In the genomic region with DNA sequence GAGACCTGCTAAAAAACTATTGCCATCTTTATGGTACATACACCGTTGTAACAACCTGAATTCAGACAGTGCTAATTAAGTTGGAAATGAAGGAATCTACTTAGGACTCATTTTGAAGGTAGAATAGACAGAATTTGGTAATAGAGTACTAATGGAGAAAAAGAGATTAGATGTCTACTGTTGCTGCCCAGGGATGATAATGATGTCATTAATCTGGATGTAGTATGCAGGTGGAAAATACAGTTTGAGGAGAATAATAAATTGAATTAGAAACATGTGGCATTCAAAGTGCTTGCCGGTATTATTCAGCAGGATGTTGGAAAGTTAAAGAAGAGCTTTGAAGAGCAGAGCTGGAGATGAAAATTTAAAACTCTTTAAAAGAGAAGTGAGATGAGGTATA, we compare ENCODE assay signal across 39 cellular contexts.
"Had no signal": no experiment of that assay in that cellular context is flagged by ENCODE, and none has a peak within 500 bp of the region (broad histone marks: within the 10 kb centered on the region; RNA-seq: fewer than 3 reads in every experiment).

No MANE protein-coding gene starts in this region.

- H3K9me3 Mint-ChIP-seq: activated naive CD4-positive, alpha-beta T cell treated with anti-CD3 and anti-CD28 coated beads for 36 hours; activated naive CD4-positive, alpha-beta T cell treated with anti-CD3 and anti-CD28 coated beads, Interleukin-2, amount 10 ng/mL, durations not matched to agents 7 days and 5 days; activated naive CD4-positive, alpha-beta T cell treated with anti-CD3 and anti-CD28 coated beads, Interleukin-2, amount 50 U/mL, for 24 hours; activated naive CD4-positive, alpha-beta T cell treated with anti-CD3 and anti-CD28 coated beads, Interleukin-2, amount 50 U/mL, for 72 hours; activated naive CD8-positive, alpha-beta T cell treated with anti-CD3 and anti-CD28 coated beads for 36 hours; activated naive CD8-positive, alpha-beta T cell treated with anti-CD3 and anti-CD28 coated beads, Interleukin-2, amount 10 ng/mL, durations not matched to agents 7 days and 5 days; activated naive CD8-positive, alpha-beta T cell treated with anti-CD3 and anti-CD28 coated beads, Interleukin-2, amount 50 U/mL, for 24 hours; activated T-cell treated with anti-CD3 and anti-CD28 coated beads, Interleukin-2, amount 50 U/mL, for 24 hours; activated T-cell treated with anti-CD3 and anti-CD28 coated beads, Interleukin-2, amount 50 U/mL, for 4 hours; activated T-cell treated with anti-CD3 and anti-CD28 coated beads, Interleukin-2, amount 50 U/mL, for 72 hours; activated T-helper 1 cell treated with anti-CD3 and anti-CD28 coated beads, Interleukin-12 subunit alpha, Interleukin-12 subunit beta, Interleukin-2, Interleukin-4 antibody, amounts not matched to agents 30 ng/mL and 10 ng/mL and 1 ng/mL, durations not matched to agents 14 hours and 24 hours and 36 hours; activated T-helper 2 cell treated with anti-CD3 and anti-CD28 coated beads, Interferon-gamma antibody, Interleukin-2, Interleukin-4, amounts not matched to agents 10 μg/mL and 5 μg/mL and 100 μg/mL, durations not matched to agents 14 hours and 24 hours and 36 hours; central memory CD8-positive, alpha-beta T cell had no signal

- H3K36me3 ChIP-seq: adrenal gland, ascending aorta, brain microvascular endothelial cell, breast epithelium, cardiac muscle cell had no signal

- H3K9me3 ChIP-seq: adrenal gland, ascending aorta, body of pancreas, breast epithelium had no signal

- H3K27me3 ChIP-seq: adrenal gland, ascending aorta, body of pancreas, brain microvascular endothelial cell, breast epithelium, cardiac muscle cell had no signal

- DNase-seq: activated effector memory CD4-positive, alpha-beta T cell treated with anti-CD3 and anti-CD28 coated beads, Interleukin-2, amount 50 U/mL, for 16 hours; activated effector memory CD4-positive, alpha-beta T cell treated with Interleukin-2 at 50 U/mL for 16 hours; activated gamma-delta T cell; activated gamma-delta T cell treated with Interleukin-2 at 50 U/mL for 16 hours; activated naive CD4-positive, alpha-beta T cell; activated naive CD4-positive, alpha-beta T cell treated with anti-CD3 and anti-CD28 coated beads for 36 hours; activated naive CD4-positive, alpha-beta T cell treated with anti-CD3 and anti-CD28 coated beads, Interleukin-2, amount 10 ng/mL, durations not matched to agents 7 days and 5 days; activated naive CD4-positive, alpha-beta T cell treated with anti-CD3 and anti-CD28 coated beads, Interleukin-2, amount 50 U/mL, for 16 hours; activated naive CD4-positive, alpha-beta T cell treated with Interleukin-2 at 50 U/mL for 16 hours; activated naive CD8-positive, alpha-beta T cell treated with anti-CD3 and anti-CD28 coated beads for 36 hours; activated naive CD8-positive, alpha-beta T cell treated with anti-CD3 and anti-CD28 coated beads, Interleukin-2, amount 10 ng/mL, durations not matched to agents 7 days and 5 days; activated naive CD8-positive, alpha-beta T cell treated with anti-CD3 and anti-CD28 coated beads, Interleukin-2, amount 50 U/mL, for 24 hours; activated T-cell treated with anti-CD3 and anti-CD28 coated beads, Interleukin-2, amount 50 U/mL, for 1 hour; activated T-cell treated with anti-CD3 and anti-CD28 coated beads, Interleukin-2, amount 50 U/mL, for 24 hours; activated T-cell treated with anti-CD3 and anti-CD28 coated beads, Interleukin-2, amount 50 U/mL, for 4 hours; activated T-cell treated with anti-CD3 and anti-CD28 coated beads, Interleukin-2, amount 50 U/mL, for 48 hours; activated T-cell treated with anti-CD3 and anti-CD28 coated beads, Interleukin-2, amount 50 U/mL, for 72 hours; adrenal gland; amniotic stem cell; amygdala; anterior cingulate cortex; aorta; body of pancreas; brain microvascular endothelial cell; caudate nucleus; central memory CD4-positive, alpha-beta T cell; cerebellar nuclear complex had no signal

- FAIRE-seq: astrocyte, bronchial epithelial cell had no signal

- ATAC-seq: activated naive CD4-positive, alpha-beta T cell treated with anti-CD3 and anti-CD28 coated beads, Interleukin-2, amount 50 U/mL, for 72 hours; activated naive CD8-positive, alpha-beta T cell treated with anti-CD3 and anti-CD28 coated beads, Interleukin-2, amount 50 U/mL, for 24 hours; activated T-cell treated with anti-CD3 and anti-CD28 coated beads, Interleukin-2, amount 50 U/mL, for 4 hours; activated T-cell treated with anti-CD3 and anti-CD28 coated beads, Interleukin-2, amount 50 U/mL, for 72 hours; body of pancreas had no signal

- H3K27me3 Mint-ChIP-seq: activated naive CD4-positive, alpha-beta T cell treated with anti-CD3 and anti-CD28 coated beads, Interleukin-2, amount 10 ng/mL, durations not matched to agents 7 days and 5 days; activated naive CD4-positive, alpha-beta T cell treated with anti-CD3 and anti-CD28 coated beads, Interleukin-2, amount 50 U/mL, for 24 hours; activated naive CD8-positive, alpha-beta T cell; activated naive CD8-positive, alpha-beta T cell treated with anti-CD3 and anti-CD28 coated beads for 36 hours; activated naive CD8-positive, alpha-beta T cell treated with anti-CD3 and anti-CD28 coated beads, Interleukin-2, amount 10 ng/mL, durations not matched to agents 7 days and 5 days; activated naive CD8-positive, alpha-beta T cell treated with anti-CD3 and anti-CD28 coated beads, Interleukin-2, amount 50 U/mL, for 24 hours; activated T-cell treated with anti-CD3 and anti-CD28 coated beads, Interleukin-2, amount 50 U/mL, for 24 hours; central memory CD8-positive, alpha-beta T cell had no signal

- H3K4me3 ChIP-seq: adrenal gland, ascending aorta, body of pancreas, breast epithelium, cardiac muscle cell had no signal

- H3K4me1 ChIP-seq: adrenal gland, ascending aorta, body of pancreas, breast epithelium had no signal

- H3K27ac ChIP-seq: adrenal gland, ascending aorta, body of pancreas, brain microvascular endothelial cell, breast epithelium, cardiac muscle cell had no signal

- H3K27ac Mint-ChIP-seq: activated naive CD4-positive, alpha-beta T cell treated with anti-CD3 and anti-CD28 coated beads for 36 hours; activated naive CD4-positive, alpha-beta T cell treated with anti-CD3 and anti-CD28 coated beads, Interleukin-2, amount 10 ng/mL, durations not matched to agents 7 days and 5 days; activated naive CD4-positive, alpha-beta T cell treated with anti-CD3 and anti-CD28 coated beads, Interleukin-2, amount 50 U/mL, for 24 hours; activated naive CD4-positive, alpha-beta T cell treated with anti-CD3 and anti-CD28 coated beads, Interleukin-2, amount 50 U/mL, for 72 hours; activated naive CD8-positive, alpha-beta T cell; activated naive CD8-positive, alpha-beta T cell treated with anti-CD3 and anti-CD28 coated beads for 36 hours; activated naive CD8-positive, alpha-beta T cell treated with anti-CD3 and anti-CD28 coated beads, Interleukin-2, amount 10 ng/mL, durations not matched to agents 7 days and 5 days; activated naive CD8-positive, alpha-beta T cell treated with anti-CD3 and anti-CD28 coated beads, Interleukin-2, amount 50 U/mL, for 24 hours; activated T-cell treated with anti-CD3 and anti-CD28 coated beads, Interleukin-2, amount 50 U/mL, for 24 hours; activated T-cell treated with anti-CD3 and anti-CD28 coated beads, Interleukin-2, amount 50 U/mL, for 72 hours; activated T-helper 1 cell treated with anti-CD3 and anti-CD28 coated beads, Interleukin-12 subunit alpha, Interleukin-12 subunit beta, Interleukin-2, Interleukin-4 antibody, amounts not matched to agents 30 ng/mL and 10 ng/mL and 1 ng/mL, durations not matched to agents 14 hours and 24 hours and 36 hours; activated T-helper 2 cell treated with anti-CD3 and anti-CD28 coated beads, Interferon-gamma antibody, Interleukin-2, Interleukin-4, amounts not matched to agents 10 μg/mL and 5 μg/mL and 100 μg/mL, durations not matched to agents 14 hours and 24 hours and 36 hours; brain had no signal

- H3K4me3 Mint-ChIP-seq: activated naive CD4-positive, alpha-beta T cell treated with anti-CD3 and anti-CD28 coated beads for 36 hours; activated naive CD4-positive, alpha-beta T cell treated with anti-CD3 and anti-CD28 coated beads, Interleukin-2, amount 10 ng/mL, durations not matched to agents 7 days and 5 days; activated naive CD4-positive, alpha-beta T cell treated with anti-CD3 and anti-CD28 coated beads, Interleukin-2, amount 50 U/mL, for 24 hours; activated naive CD8-positive, alpha-beta T cell; activated naive CD8-positive, alpha-beta T cell treated with anti-CD3 and anti-CD28 coated beads for 36 hours; activated naive CD8-positive, alpha-beta T cell treated with anti-CD3 and anti-CD28 coated beads, Interleukin-2, amount 10 ng/mL, durations not matched to agents 7 days and 5 days; activated naive CD8-positive, alpha-beta T cell treated with anti-CD3 and anti-CD28 coated beads, Interleukin-2, amount 50 U/mL, for 24 hours; activated T-cell treated with anti-CD3 and anti-CD28 coated beads, Interleukin-2, amount 50 U/mL, for 24 hours; activated T-cell treated with anti-CD3 and anti-CD28 coated beads, Interleukin-2, amount 50 U/mL, for 4 hours; activated T-cell treated with anti-CD3 and anti-CD28 coated beads, Interleukin-2, amount 50 U/mL, for 72 hours; activated T-helper 1 cell treated with anti-CD3 and anti-CD28 coated beads, Interleukin-12 subunit alpha, Interleukin-12 subunit beta, Interleukin-2, Interleukin-4 antibody, amounts not matched to agents 30 ng/mL and 10 ng/mL and 1 ng/mL, durations not matched to agents 14 hours and 24 hours and 36 hours; brain; central memory CD8-positive, alpha-beta T cell had no signal

- H3K36me3 Mint-ChIP-seq: activated naive CD4-positive, alpha-beta T cell treated with anti-CD3 and anti-CD28 coated beads, Interleukin-2, amount 10 ng/mL, durations not matched to agents 7 days and 5 days had no signal

- H3K4me1 Mint-ChIP-seq: activated naive CD4-positive, alpha-beta T cell treated with anti-CD3 and anti-CD28 coated beads, Interleukin-2, amount 10 ng/mL, durations not matched to agents 7 days and 5 days; brain had no signal
